14 cellular contexts compared by ENCODE assay signal in genomic region chr6:11243861-11244260, GRCh38. TPM values are rescaled to one million over a fixed set of nuclear protein-coding genes. Genes with fewer than 3 reads are reported as not detected.
A peak's percentile ranks its signal among the peaks of the same experiment; 100 is the strongest.
DNase-seq lines count a peak whose midpoint lies in the region; ATAC-seq and TF ChIP-seq lines count a peak whose summit lies in the region.
"Had no signal": no experiment of that assay in that cellular context is flagged by ENCODE, and none has a peak within 500 bp of the region (broad histone marks: within the 10 kb centered on the region; RNA-seq: fewer than 3 reads in every experiment).

No MANE protein-coding gene starts in this region.

- H3K4me3 ChIP-seq in HEK293 (ENCODE audit: low read depth, low read length) (no peak overlapping the region), ascending aorta (no peak overlapping the region), subcutaneous abdominal adipose tissue (ENCODE audit: low read depth in 1 of 5, low read length in 5 of 5) (no peak overlapping the region)
- H3K4me3 ChIP-seq: BLaER1 treated with 17β-estradiol and CSF1 and Interleukin-3, amounts not matched to agents 10 nM and 100 nM had no signal

- no peaks in the 10 kb centered on the region for H3K4me1 ChIP-seq in HEK293 (ENCODE audit: control insufficient read depth, insufficient read depth, low read length)
- peaks cover 11 to 38% of the 10 kb centered on the region in 2 donors for H3K4me1 ChIP-seq in ascending aorta
- peaks cover 6 to 24% (median 18%) of the 10 kb centered on the region in 5 donors for H3K4me1 ChIP-seq in subcutaneous abdominal adipose tissue (ENCODE audit: control insufficient read depth in 5 of 5, insufficient read depth in 5 of 5, low read length in 5 of 5)

- no peaks in the 10 kb centered on the region for H3K27me3 ChIP-seq in ascending aorta
- H3K27me3 ChIP-seq in subcutaneous abdominal adipose tissue (ENCODE audit: control insufficient read depth in 5 of 5, insufficient read depth in 4 of 5, low read length in 5 of 5), result no peaks in the 10 kb centered on the region
- H3K27me3 ChIP-seq: BLaER1 treated with 17β-estradiol and CSF1 and Interleukin-3, amounts not matched to agents 10 nM and 100 nM had no signal

- peak overlapping the region in 4 of 6 donors; percentile 5 to 68 (median 24) for H3K27ac Mint-ChIP-seq in immature natural killer cell

- peaks cover 0 to 1% (median 0%) of the 10 kb centered on the region in 3 donors for H3K27me3 Mint-ChIP-seq in immature natural killer cell (ENCODE audit: low read depth in 3 of 3)
- H3K27me3 Mint-ChIP-seq: CD4-positive, CD25-positive, alpha-beta regulatory T cell had no signal

- DNase-seq in ascending aorta (ENCODE audit: low spot score in 2 of 2) (peak in 1 of 2 donors; percentile 27), immature natural killer cell (no peak)
- DNase-seq in activated CD4-positive, alpha-beta T cell treated with anti-CD3 and anti-CD28 coated beads for 1 hour, result no peak
- DNase-seq: ACHN; CD4-positive, CD25-positive, alpha-beta regulatory T cell; DMS53; GF-D8; HCEC 1CT; IMR-90 had no signal

- no peak for TF ChIP-seq CTCF in HEK293 (tag by site-specific recombination; IDR thresholded peaks at IDR 0.05)
- no peak for TF ChIP-seq CTCF in ascending aorta (IDR thresholded peaks at IDR 0.05)

- H3K9me3 ChIP-seq in HEK293 (ENCODE audit: control insufficient read depth, insufficient read depth, low read depth, low read length) (no peaks in the 10 kb centered on the region), ascending aorta (no peaks in the 10 kb centered on the region), subcutaneous abdominal adipose tissue (ENCODE audit: control insufficient read depth in 5 of 5, low read length in 5 of 5) (no peaks in the 10 kb centered on the region)

- H3K9me3 Mint-ChIP-seq in immature natural killer cell, result no peaks in the 10 kb centered on the region
- H3K9me3 Mint-ChIP-seq: CD4-positive, CD25-positive, alpha-beta regulatory T cell had no signal

- POLR2A ChIA-PET in HEK293 (lab: Yijun Ruan, JAX), result interaction anchor here (3.3 kb wide), 1 partner anchor 12 kb away, joined by 15 read pairs; the partner anchor contains the start of gene NEDD9

- H3K36me3 ChIP-seq in HEK293 (ENCODE audit: control insufficient read depth in 2 of 2, insufficient read depth in 1 of 2, low read length in 2 of 2), result no peaks in the 10 kb centered on the region
- no peaks in the 10 kb centered on the region for H3K36me3 ChIP-seq in ascending aorta
- no peaks in the 10 kb centered on the region for H3K36me3 ChIP-seq in subcutaneous abdominal adipose tissue (ENCODE audit: control insufficient read depth in 5 of 5, insufficient read depth in 5 of 5, low read length in 5 of 5)

- CTCF ChIA-PET in HEK293 (lab: Yijun Ruan, JAX), result no interaction called here

- H3K36me3 Mint-ChIP-seq in immature natural killer cell, result peaks cover 19 to 37% (median 32%) of the 10 kb centered on the region in 3 donors

- no peak overlapping the region for H3K4me3 Mint-ChIP-seq in immature natural killer cell
- H3K4me3 Mint-ChIP-seq: CD4-positive, CD25-positive, alpha-beta regulatory T cell had no signal

- ATAC-seq in HG03378 (IDR thresholded peaks at IDR 0.05; ENCODE audit: unreplicated experiment) (no peak), HG03520 (IDR thresholded peaks at IDR 0.05; ENCODE audit: unreplicated experiment) (no peak)

- H3K27ac ChIP-seq in HEK293 (ENCODE audit: extremely low read depth, low read depth, low read length) (no peak overlapping the region), ascending aorta (peak overlapping the region; percentile 81 to 89), subcutaneous abdominal adipose tissue (ENCODE audit: low read depth, low read length) (peak overlapping the region; percentile 80)
- H3K27ac ChIP-seq: BLaER1 treated with 17β-estradiol and CSF1 and Interleukin-3, amounts not matched to agents 10 nM and 100 nM had no signal

- H3K4me1 Mint-ChIP-seq in immature natural killer cell, result peaks cover 25 to 50% of the 10 kb centered on the region in 2 donors

- intact Hi-C loops in ascending aorta (cut with DNase I), result loop anchor here (5.0 kb wide), 1 partner anchor 123 kb away; no protein-coding TSS in a partner anchor

- H3K9ac ChIP-seq in subcutaneous abdominal adipose tissue (ENCODE audit: low read length in 5 of 5), result no peak overlapping the region
- H3K9ac ChIP-seq: BLaER1 treated with 17β-estradiol and CSF1 and Interleukin-3, amounts not matched to agents 10 nM and 100 nM had no signal

TF ChIP-seq in HEK293, 187 proteins besides CTCF, POLR2A, EP300 and RAD21:
- no peak for TF ChIP-seq ZNF155 (tag by site-specific recombination; IDR thresholded peaks at IDR 0.05)
- peak; percentile 97 for TF ChIP-seq ZNF10 (tag by site-specific recombination; IDR thresholded peaks at IDR 0.05)

RNA-seq across cellular contexts. Expression of gene NEDD9, which starts 11.4 kb away (rescaled TPM):
- total RNA-seq in ascending aorta, result 150 TPM
- 10 to 100 TPM; 26.2 to 73.6 (median 27.6) TPM for polyA plus RNA-seq in immature natural killer cell
